Comparison of ENCODE assay signal across 10 cellular contexts in genomic region chr10:52488606-52489485, GRCh38.
DNase-seq lines count a peak whose midpoint lies in the region; ATAC-seq lines count a peak whose summit lies in the region.
"Had no signal": no experiment of that assay in that cellular context is flagged by ENCODE, and none has a peak within 500 bp of the region (broad histone marks: within the 10 kb centered on the region; RNA-seq: fewer than 3 reads in every experiment).

No MANE protein-coding gene starts in this region.

- no peaks in the 10 kb centered on the region for H4K20me1 ChIP-seq in Karpas-422 (ENCODE audit: insufficient read depth, low read depth, low read length)

- H3K79me2 ChIP-seq in Karpas-422 (ENCODE audit: low read length): no peaks in the 10 kb centered on the region

- H3K4me2 ChIP-seq in Karpas-422 (ENCODE audit: low read depth, low read length, poor library complexity, severe bottlenecking): no peak overlapping the region

- H3K9me2 ChIP-seq in Karpas-422 (replicated peaks; ENCODE audit: insufficient read depth, low read length): no peaks in the 10 kb centered on the region

- no peaks in the 10 kb centered on the region for H3K4me1 ChIP-seq in Karpas-422 (ENCODE audit: low read length)

- DNase-seq in EH (ENCODE audit: low read depth): peak; percentile 66
- DNase-seq in Karpas-422: peak; percentile 67
- peak; percentile 37 for DNase-seq in cerebellar cortex (ENCODE audit: low spot score)
- peak; percentile 40 for DNase-seq in midbrain (lab: John Stamatoyannopoulos, UW)
- DNase-seq in HuH-7 (ENCODE audit: low spot score): no peak
- DNase-seq in T-helper 1 cell: no peak
- no peak for DNase-seq in T1000 (lab: John Stamatoyannopoulos, UW)

- H3K4me3 ChIP-seq in Karpas-422 (ENCODE audit: low read length): no peak overlapping the region
- H3K4me3 ChIP-seq: SJCRH30 had no signal

- no peaks in the 10 kb centered on the region for H3K9me3 ChIP-seq in Karpas-422 (ENCODE audit: low read length)
- H3K9me3 ChIP-seq: neutrophil, SJCRH30 had no signal

- no peaks in the 10 kb centered on the region for H3K36me3 ChIP-seq in Karpas-422 (ENCODE audit: insufficient read depth, low read length)
- H3K36me3 ChIP-seq: neutrophil, SJCRH30 had no signal

- H3K27ac ChIP-seq in Karpas-422 (ENCODE audit: low read length): no peak overlapping the region
- H3K27ac ChIP-seq: neutrophil, SJCRH30 had no signal

- no peak for ATAC-seq in HG02642 (IDR thresholded peaks at IDR 0.05; ENCODE audit: poor library complexity, unreplicated experiment)

- no peak overlapping the region for H3K9ac ChIP-seq in Karpas-422 (ENCODE audit: low read length)

- H2AFZ ChIP-seq in Karpas-422 (ENCODE audit: low read length): no peak overlapping the region

- no peaks in the 10 kb centered on the region for H3K27me3 ChIP-seq in Karpas-422 (ENCODE audit: low read length)
- H3K27me3 ChIP-seq: neutrophil, SJCRH30 had no signal

Comparison
In these comparisons a context has a peak if more than half of its experiments do, and no peak if none do; other contexts are left out.
1. DNase-seq: peak in EH (single experiment), Karpas-422 (single experiment), cerebellar cortex (single experiment) and midbrain (single experiment); none in HuH-7 (single experiment), T-helper 1 cell (0 of 5) and T1000 (single experiment).